23 cellular contexts compared by ENCODE assay signal in the genomic region with DNA sequence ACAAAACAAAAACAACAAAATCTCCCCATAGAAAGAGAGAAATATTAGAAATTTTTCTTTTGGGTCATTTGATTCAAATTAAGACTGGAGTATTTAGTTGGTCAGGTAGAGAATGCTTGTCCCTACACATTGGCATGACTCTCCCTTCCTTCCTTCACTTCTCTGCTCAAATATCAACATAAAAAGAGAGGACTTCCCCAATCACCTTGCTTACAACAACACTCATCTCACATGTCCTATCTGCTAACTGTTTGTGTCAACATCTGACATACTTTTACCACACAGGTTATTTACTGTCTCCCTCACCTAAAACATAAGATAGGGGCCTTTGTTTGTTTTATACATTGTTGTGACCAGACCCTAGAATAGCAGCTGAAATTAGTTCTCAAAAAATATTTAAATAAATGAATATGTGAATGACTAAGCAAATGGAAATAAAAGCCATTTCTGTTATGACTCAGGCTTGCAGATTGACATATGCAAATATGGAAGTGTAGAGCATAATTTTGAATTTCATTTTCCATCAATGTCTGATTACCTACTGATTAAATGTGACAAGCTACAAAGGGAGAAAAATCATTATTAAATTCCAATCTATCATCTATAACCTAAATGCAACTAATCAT.
"Had no signal": no experiment of that assay in that cellular context is flagged by ENCODE, and none has a peak within 500 bp of the region (broad histone marks: within the 10 kb centered on the region; RNA-seq: fewer than 3 reads in every experiment).

No MANE protein-coding gene starts in this region.

- DNase-seq: activated CD4-positive, alpha-beta T cell treated with anti-CD3 and anti-CD28 coated beads for 4 hours; activated CD4-positive, alpha-beta T cell treated with anti-CD3 and anti-CD28 coated beads, Interleukin-2, amount 50 U/mL, for 48 hours; activated CD4-positive, CD25-positive, alpha-beta regulatory T cell; activated effector memory CD4-positive, alpha-beta T cell treated with anti-CD3 and anti-CD28 coated beads, Interleukin-2, amount 50 U/mL, for 16 hours; activated naive CD4-positive, alpha-beta T cell treated with anti-CD3 and anti-CD28 coated beads, Interleukin-2, amount 10 ng/mL, durations not matched to agents 7 days and 5 days; amygdala; foreskin keratinocyte; kidney; lower lobe of right lung; mesendoderm; mucosa of descending colon; nephron progenitor cell; occipital lobe; posterior cingulate gyrus; small intestine; stimulated activated CD4-positive, alpha-beta T cell treated with anti-CD3 and anti-CD28 coated beads, Interleukin-2, amount 100 ng/mL, for 48 hours; stimulated activated CD8-positive, alpha-beta memory T cell treated with anti-CD3 and anti-CD28 coated beads, Interleukin-4, amount 100 ng/mL, for 48 hours; stimulated activated naive CD4-positive, alpha-beta T cell; T1000; upper lobe of left lung had no signal

- ATAC-seq: foreskin keratinocyte, lower lobe of right lung, mucosa of descending colon, sciatic nerve had no signal

- H3K4me3 ChIP-seq: lower lobe of right lung, mucosa of descending colon, thoracic aorta, upper lobe of left lung had no signal

- FAIRE-seq: endometrium, kidney, small intestine had no signal

- H3K27me3 ChIP-seq: foreskin keratinocyte, upper lobe of left lung had no signal

- H3K36me3 ChIP-seq: lower lobe of right lung, thoracic aorta, upper lobe of left lung had no signal
